Comparison of ENCODE assay signal across 8 cellular contexts in genomic region chr9:113590991-113591898, GRCh38.
DNase-seq lines count a peak whose midpoint lies in the region; ATAC-seq and TF ChIP-seq lines count a peak whose summit lies in the region.

No MANE protein-coding gene starts in this region.

- TF ChIP-seq CTCF in GM10266 (IDR thresholded peaks at IDR 0.05; ENCODE audit: control insufficient read depth, insufficient read depth, low read depth, missing control alignments) (peak; percentile 95), HFF-Myc (IDR thresholded peaks at IDR 0.05; ENCODE audit: low read depth, low read length, missing control alignments) (peak; percentile 93), WI38 (IDR thresholded peaks at IDR 0.05; ENCODE audit: low read depth, low read length) (peak; percentile 84), left lung (IDR thresholded peaks at IDR 0.05) (peak; percentile 78 to 83)

- peak overlapping the region; percentile 27 to 61 for H3K27ac ChIP-seq in left lung

- peak; percentile 56 for ATAC-seq in left lung

- no peaks in the 10 kb centered on the region for H3K9me3 ChIP-seq in left lung

- no peaks in the 10 kb centered on the region for H3K27me3 ChIP-seq in left lung

- H3K4me3 ChIP-seq in HFF-Myc (replicated peaks; ENCODE audit: low read depth, low read length), result no peak overlapping the region
- H3K4me3 ChIP-seq in WI38 (ENCODE audit: low read depth, low read length), result no peak overlapping the region
- no peak overlapping the region for H3K4me3 ChIP-seq in left lung

- peak; percentile 79 for DNase-seq in GM10266 (ENCODE audit: extremely low spot score)
- DNase-seq in HFF-Myc (ENCODE audit: extremely low read depth, low read depth), result no peak
- DNase-seq in NCI-H2107 treated with DMSO at 0.1 percent for 48 hours (lab: John Stamatoyannopoulos, UW; ENCODE audit: unreplicated experiment), result peak; percentile 44
- DNase-seq in cerebellum (ENCODE audit: low spot score), result peak; percentile 40
- peak in 1 of 2 donors; percentile 84 for DNase-seq in left lung
- DNase-seq in stimulated activated CD4-positive, alpha-beta T cell treated with anti-CD3 and anti-CD28 coated beads, Interleukin-4, amount 100 ng/mL, for 48 hours (ENCODE audit: low read depth in 2 of 2), result peak; percentile 61 to 80
- no peak for DNase-seq in GOT3 (lab: John Stamatoyannopoulos, UW)

- H3K4me1 ChIP-seq in left lung, result peaks cover 23 to 80% of the 10 kb centered on the region in 2 donors

- intact Hi-C loops in left lung (cut with DNase I), result loop anchor here (5.0 to 10.0 kb wide), 2 partner anchors 64 to 66 kb away; no protein-coding TSS in a partner anchor

- H3K36me3 ChIP-seq in left lung, result peaks cover 0 to 81% of the 10 kb centered on the region in 2 donors

Comparison
In these comparisons a context has a peak if more than half of its experiments do, and no peak if none do; other contexts are left out.
1. DNase-seq: peak in GM10266 (single experiment), NCI-H2107 treated with DMSO at 0.1 percent for 48 hours (single experiment), cerebellum (single experiment) and stimulated activated CD4-positive, alpha-beta T cell treated with anti-CD3 and anti-CD28 coated beads, Interleukin-4, amount 100 ng/mL, for 48 hours (2 of 2); none in HFF-Myc (single experiment) and GOT3 (single experiment).
2. Peak in every context shown above with its lines, with median percentiles within 50 percentile points of each other: CTCF ChIP-seq.